ENCODE assay signal across 1 cellular context in the genomic region with DNA sequence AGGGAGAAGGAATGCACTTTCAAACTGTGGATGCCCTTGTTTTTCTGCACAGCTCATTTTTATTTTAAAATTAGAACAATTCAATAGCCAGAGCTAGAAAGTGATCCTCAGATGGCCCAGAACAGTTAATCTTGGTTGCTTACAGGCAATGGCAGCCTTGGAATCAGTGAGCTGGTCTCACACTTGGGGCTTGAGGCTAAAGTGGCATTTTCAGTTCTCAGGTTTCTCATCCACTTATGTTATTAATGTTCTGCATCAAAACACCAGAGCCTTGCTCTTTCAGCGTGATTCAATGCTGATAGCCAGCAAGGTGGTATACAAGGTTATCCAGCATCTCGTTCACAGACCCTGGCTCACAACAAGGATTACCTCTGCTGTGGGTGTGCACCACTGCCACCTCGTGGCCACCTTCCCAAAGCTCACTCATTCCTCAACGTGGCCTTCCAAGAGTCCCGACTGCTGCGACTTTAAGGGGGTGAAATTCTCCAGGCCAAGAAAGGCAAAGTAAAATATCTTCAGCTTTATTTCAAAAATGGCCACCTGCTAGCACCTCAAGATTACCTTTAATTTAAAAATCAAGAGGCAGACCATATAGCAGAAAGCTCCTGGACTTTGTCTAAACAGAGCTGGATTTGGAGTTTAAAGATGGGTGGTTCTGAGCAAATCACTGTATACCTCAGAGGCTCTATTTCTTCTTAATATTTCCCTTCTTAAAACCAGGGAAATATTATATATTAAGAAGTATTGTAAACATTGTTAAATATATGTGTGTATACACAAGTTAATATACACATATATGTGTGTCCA.
TF ChIP-seq lines count a peak whose summit lies in the region.

No MANE protein-coding gene starts in this region.

TF ChIP-seq in GM12878, 131 proteins besides CTCF, POLR2A, EP300 and RAD21 (continued from another document):
- TF ChIP-seq ETV6 (conservative IDR thresholded peaks at IDR 0.05 in 1 of 2, IDR thresholded peaks at IDR 0.05 in 1 of 2; ENCODE audit: borderline replicate concordance in 1 of 2, low read depth in 1 of 2) (no peak), SMC3 (IDR thresholded peaks at IDR 0.05; ENCODE audit: borderline replicate concordance, low read length) (peak; percentile 62), EZH2 (IDR thresholded peaks at IDR 0.05; ENCODE audit: borderline replicate concordance, control insufficient read depth, low read depth, low read length) (no peak)
